12 cellular contexts compared by ENCODE assay signal in the genomic region with DNA sequence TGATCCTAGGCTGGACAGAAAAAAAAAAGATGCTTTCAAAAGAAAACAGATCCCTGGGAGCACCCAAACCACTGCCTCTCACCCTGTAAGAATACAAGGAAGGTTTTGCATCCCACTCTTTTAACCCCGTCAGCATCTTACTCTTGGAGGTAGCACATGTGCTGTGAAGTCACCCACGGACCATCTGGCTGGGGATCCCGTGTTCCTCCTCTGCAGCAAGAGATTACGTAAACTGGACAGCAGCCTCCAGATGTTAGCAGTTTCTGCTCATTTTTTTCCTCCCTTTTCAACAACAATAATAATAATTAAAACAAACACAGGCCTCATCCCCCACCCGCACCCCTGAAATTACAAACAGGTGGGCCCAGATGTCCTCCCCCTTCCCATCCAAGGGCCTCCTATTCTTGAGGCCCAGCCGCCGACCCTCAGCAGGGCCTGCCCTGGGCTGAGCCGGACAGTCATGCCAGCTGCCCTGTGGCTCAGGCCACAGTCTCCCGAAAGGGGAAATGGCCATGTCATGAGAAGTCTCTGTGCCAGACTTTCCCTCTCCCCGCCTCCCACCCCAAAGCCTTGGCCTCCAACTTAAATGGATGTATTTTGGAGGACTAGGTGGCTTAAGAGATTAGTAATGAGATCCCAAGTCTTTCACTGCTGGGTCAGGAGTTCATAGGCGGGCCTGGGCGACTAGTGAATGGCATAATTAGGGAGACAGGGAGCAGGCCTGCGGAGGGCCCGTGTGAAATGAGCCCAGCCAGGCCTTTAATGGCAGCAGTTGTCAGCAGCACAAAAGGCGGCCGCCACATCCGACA.
DNase-seq lines count a peak whose midpoint lies in the region; ATAC-seq and TF ChIP-seq lines count a peak whose summit lies in the region.
"Had no signal": no experiment of that assay in that cellular context is flagged by ENCODE, and none has a peak within 500 bp of the region (broad histone marks: within the 10 kb centered on the region; RNA-seq: fewer than 3 reads in every experiment).

No MANE protein-coding gene starts in this region.

- no peak overlapping the region for H3K27ac Mint-ChIP-seq in natural killer cell
- H3K27ac Mint-ChIP-seq: progenitor cell of endocrine pancreas had no signal

- H3K9me3 Mint-ChIP-seq in natural killer cell = peaks cover 6 to 7% of the 10 kb centered on the region in 2 donors

- no peak for ATAC-seq in natural killer cell
- ATAC-seq: activated CD4-positive, CD25-positive, alpha-beta regulatory T cell treated with anti-CD3 and anti-CD28 coated beads, Interleukin-2, amount 50 U/mL, for 24 hours had no signal

- intact Hi-C loops in natural killer cell (cut with micrococcal nuclease) = no loop called here

- DNase-seq in HCEC 1CT (peak; percentile 83), ecto neural progenitor cell (ENCODE audit: low spot score) (peak; percentile 90), islet precursor cell (peak; percentile 84), skeletal muscle cell (ENCODE audit: low read depth) (peak; percentile 78), natural killer cell (no peak), cerebellar cortex (ENCODE audit: low spot score) (no peak), NCI-H2107 treated with DMSO at 0.1 percent for 48 hours (lab: John Stamatoyannopoulos, UW; ENCODE audit: unreplicated experiment) (no peak), NCI-H1105 treated with DMSO at 0.1 percent for 48 hours (lab: John Stamatoyannopoulos, UW) (no peak)
- DNase-seq: activated gamma-delta T cell, NCI-H2029 treated with DMSO at 0.1 percent for 48 hours had no signal

- no peak overlapping the region for H3K4me3 ChIP-seq in skeletal muscle cell (ENCODE audit: low read depth, low read length)

- H3K36me3 Mint-ChIP-seq in natural killer cell = no peaks in the 10 kb centered on the region

- no peaks in the 10 kb centered on the region for H3K4me1 Mint-ChIP-seq in natural killer cell

- no peak for TF ChIP-seq CTCF in natural killer cell (IDR thresholded peaks at IDR 0.05)

- no peaks in the 10 kb centered on the region for H3K27me3 Mint-ChIP-seq in natural killer cell (ENCODE audit: low read depth in 2 of 2)

- H3K4me3 Mint-ChIP-seq in natural killer cell = no peak overlapping the region

Comparison
In these comparisons a context has a peak if more than half of its experiments do, and no peak if none do; other contexts are left out.
1. DNase-seq: peak in HCEC 1CT (single experiment), ecto neural progenitor cell (single experiment), islet precursor cell (single experiment) and skeletal muscle cell (single experiment); none in natural killer cell (single experiment), cerebellar cortex (single experiment), NCI-H2107 treated with DMSO at 0.1 percent for 48 hours (single experiment) and NCI-H1105 treated with DMSO at 0.1 percent for 48 hours (single experiment).